26 cellular contexts compared by ENCODE assay signal in the genomic region with DNA sequence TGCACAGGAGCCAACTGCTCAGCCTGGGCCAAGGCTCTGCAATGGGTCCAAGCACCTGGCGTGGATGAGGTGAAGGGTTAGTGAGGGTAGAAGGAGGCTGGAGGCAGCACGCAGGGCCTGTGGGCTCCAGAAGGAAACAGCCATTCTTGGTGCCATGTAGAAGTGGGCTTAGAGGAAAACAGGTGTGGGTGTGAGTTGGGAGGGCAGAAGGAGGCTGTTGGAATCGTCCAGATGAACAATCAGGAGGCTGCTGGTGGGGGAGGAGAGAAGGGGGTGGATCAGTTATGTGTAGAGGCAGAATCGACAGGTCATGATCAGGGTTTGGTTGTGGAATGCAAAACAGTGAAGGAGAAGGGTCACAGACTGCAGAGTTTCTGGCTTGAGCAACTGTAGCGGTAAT.
"Had no signal": no experiment of that assay in that cellular context is flagged by ENCODE, and none has a peak within 500 bp of the region (broad histone marks: within the 10 kb centered on the region; RNA-seq: fewer than 3 reads in every experiment).

No MANE protein-coding gene starts in this region.

- H3K27ac Mint-ChIP-seq: immature natural killer cell; natural killer cell treated with Interleukin-12 subunit alpha and Interleukin-12 subunit beta and Interleukin-15 and Interleukin-18, amount 100 ng/mL, for 72 hours; stimulated activated memory B cell treated with anti-CD40 and anti-IgM and Interleukin-4, amounts not matched to agents 10 μg/mL and 1 μg/mL and 100 μg/mL, for 72 hours had no signal

- H3K4me1 Mint-ChIP-seq: immature natural killer cell; stimulated activated memory B cell treated with anti-CD40 and anti-IgM and Interleukin-4, amounts not matched to agents 10 μg/mL and 1 μg/mL and 100 μg/mL, for 72 hours; stimulated activated naive CD8-positive, alpha-beta T cell treated with anti-CD3 and anti-CD28 coated beads, Interleukin-15, amount 100 ng/mL, for 72 hours had no signal

- H3K36me3 Mint-ChIP-seq: immature natural killer cell; naive thymus-derived CD4-positive, alpha-beta T cell; natural killer cell treated with Interleukin-12 subunit alpha and Interleukin-12 subunit beta and Interleukin-15 and Interleukin-18, amount 100 ng/mL, for 72 hours; stimulated activated memory B cell treated with anti-CD40 and anti-IgM and Interleukin-4, amounts not matched to agents 10 μg/mL and 1 μg/mL and 100 μg/mL, for 72 hours had no signal

- H2AFZ ChIP-seq: parathyroid adenoma had no signal

- H3K9me3 Mint-ChIP-seq: immature natural killer cell; naive thymus-derived CD4-positive, alpha-beta T cell; natural killer cell treated with Interleukin-12 subunit alpha and Interleukin-12 subunit beta and Interleukin-15 and Interleukin-18, amount 100 ng/mL, for 72 hours; stimulated activated memory B cell treated with anti-CD40 and anti-IgM and Interleukin-4, amounts not matched to agents 10 μg/mL and 1 μg/mL and 100 μg/mL, for 72 hours; stimulated activated naive CD8-positive, alpha-beta T cell treated with anti-CD3 and anti-CD28 coated beads, Interleukin-15, amount 100 ng/mL, for 72 hours had no signal

- H3K27me3 ChIP-seq: right atrium auricular region, right lobe of liver, tibial nerve, upper lobe of left lung, vagina had no signal

- DNase-seq: hippocampal formation; immature natural killer cell; kidney; left colon; left ventricle myocardium inferior; midbrain; mucosa of descending colon; naive thymus-derived CD4-positive, alpha-beta T cell; nucleus accumbens; right lobe of liver; stimulated activated CD4-positive, alpha-beta T cell treated with anti-CD3 and anti-CD28 coated beads, Interleukin-1b, Interleukin-23, amount 100 ng/mL, for 48 hours; stimulated activated CD4-positive, alpha-beta T cell treated with anti-CD3 and anti-CD28 coated beads, Interleukin-2, amount 100 ng/mL, for 48 hours; stimulated activated CD4-positive, alpha-beta T cell treated with anti-CD3 and anti-CD28 coated beads, Interleukin-4, amount 100 ng/mL, for 4 hours; stimulated activated CD8-positive, alpha-beta memory T cell treated with anti-CD3 and anti-CD28 coated beads, Interleukin-4, amount 100 ng/mL, for 48 hours; stimulated activated naive CD4-positive, alpha-beta T cell treated with Interleukin-2 at 50 U/mL for 16 hours; stimulated activated naive CD8-positive, alpha-beta T cell treated with anti-CD3 and anti-CD28 coated beads, Interleukin-15, amount 100 ng/mL, for 72 hours; substantia nigra; upper lobe of left lung had no signal

- H3K79me2 ChIP-seq: parathyroid adenoma had no signal

- H3K4me3 ChIP-seq: left ventricle myocardium inferior, lung, mucosa of descending colon, right atrium auricular region, right lobe of liver, smooth muscle cell, tibial nerve, upper lobe of left lung, vagina had no signal

- H3K9ac ChIP-seq: parathyroid adenoma had no signal

- H3K36me3 ChIP-seq: left ventricle myocardium inferior, right atrium auricular region, right lobe of liver, upper lobe of left lung, vagina had no signal

- H3K4me3 Mint-ChIP-seq: immature natural killer cell; natural killer cell treated with Interleukin-12 subunit alpha and Interleukin-12 subunit beta and Interleukin-15 and Interleukin-18, amount 100 ng/mL, for 72 hours; stimulated activated memory B cell treated with anti-CD40 and anti-IgM and Interleukin-4, amounts not matched to agents 10 μg/mL and 1 μg/mL and 100 μg/mL, for 72 hours; stimulated activated naive CD8-positive, alpha-beta T cell treated with anti-CD3 and anti-CD28 coated beads, Interleukin-15, amount 100 ng/mL, for 72 hours had no signal

- H3K27ac ChIP-seq: left ventricle myocardium inferior, parathyroid adenoma, right atrium auricular region, right lobe of liver, tibial nerve, upper lobe of left lung, vagina had no signal

- H3K9me3 ChIP-seq: left ventricle myocardium inferior, mucosa of descending colon, right atrium auricular region, right lobe of liver, tibial nerve, upper lobe of left lung, vagina had no signal

- ATAC-seq: left colon; mucosa of descending colon; naive thymus-derived CD4-positive, alpha-beta T cell; right lobe of liver; stimulated activated memory B cell treated with anti-CD40 and anti-IgM and Interleukin-4, amounts not matched to agents 10 μg/mL and 1 μg/mL and 100 μg/mL, for 72 hours; stimulated activated naive CD8-positive, alpha-beta T cell treated with anti-CD3 and anti-CD28 coated beads, Interleukin-15, amount 100 ng/mL, for 72 hours had no signal

- H3K4me1 ChIP-seq: left ventricle myocardium inferior, parathyroid adenoma, right atrium auricular region, right lobe of liver, tibial nerve, upper lobe of left lung, vagina had no signal

- H3K27me3 Mint-ChIP-seq: stimulated activated naive CD8-positive, alpha-beta T cell treated with anti-CD3 and anti-CD28 coated beads, Interleukin-15, amount 100 ng/mL, for 72 hours had no signal

- H3K4me2 ChIP-seq: smooth muscle cell had no signal
